Comparison of ENCODE assay signal across 33 cellular contexts in genomic region chr9:89402695-89403427, GRCh38.
DNase-seq lines count a peak whose midpoint lies in the region; ATAC-seq lines count a peak whose summit lies in the region.
"Had no signal": no experiment of that assay in that cellular context is flagged by ENCODE, and none has a peak within 500 bp of the region (broad histone marks: within the 10 kb centered on the region; RNA-seq: fewer than 3 reads in every experiment).

No MANE protein-coding gene starts in this region.

- H3K4me3 ChIP-seq in mesenchymal stem cell (ENCODE audit: insufficient read depth in 1 of 2, low read depth in 1 of 2, low read length in 2 of 2): no peak overlapping the region
- H3K4me3 ChIP-seq: breast epithelium, colonic mucosa, HAP-1, MG63, SK-N-MC, thoracic aorta had no signal

- no peak overlapping the region for H3K4me2 ChIP-seq in mesenchymal stem cell (ENCODE audit: low read length, poor library complexity, severe bottlenecking)
- H3K4me2 ChIP-seq: KMS-11 had no signal

- peak overlapping the region; percentile 38 for H3K27ac Mint-ChIP-seq in activated T-cell treated with anti-CD3 and anti-CD28 coated beads, Interleukin-2, amount 50 U/mL, for 72 hours
- H3K27ac Mint-ChIP-seq in activated CD4-positive, alpha-beta memory T cell treated with anti-CD3 and anti-CD28 coated beads for 36 hours: peak overlapping the region; percentile 34
- H3K27ac Mint-ChIP-seq in central memory CD8-positive, alpha-beta T cell (ENCODE audit: low read depth): peak overlapping the region; percentile 25
- H3K27ac Mint-ChIP-seq in stimulated activated memory B cell treated with anti-CD40 and anti-IgM and Interleukin-4, amounts not matched to agents 10 μg/mL and 1 μg/mL and 100 μg/mL, for 72 hours: peak overlapping the region; percentile 99
- no peak overlapping the region for H3K27ac Mint-ChIP-seq in activated CD8-positive, alpha-beta memory T cell treated with anti-CD3 and anti-CD28 coated beads, Interleukin-2, amount 10 ng/mL, durations not matched to agents 7 days and 5 days

- no peak overlapping the region for H2BK120ac ChIP-seq in mesenchymal stem cell (ENCODE audit: low read depth, low read length)

- 96% methylated on average over 14 of the region's 14 CpGs for WGBS in mesenchymal stem cell

- CTCF ChIA-PET in activated CD4-positive, alpha-beta memory T cell treated with anti-CD3 and anti-CD28 coated beads for 36 hours (lab: Charles Lee): interaction anchor here (2.2 kb wide), 2 partner anchors 8 to 146 kb away, joined by 7 to 9 read pairs; no protein-coding TSS in a partner anchor
- CTCF ChIA-PET in activated CD8-positive, alpha-beta memory T cell treated with anti-CD3 and anti-CD28 coated beads, Interleukin-2, amount 10 ng/mL, durations not matched to agents 7 days and 5 days (lab: Charles Lee): interaction anchor here (0.8 to 2.0 kb wide), 4 partner anchors 10 to 146 kb away, joined by 3 to 6 read pairs (median 3); no protein-coding TSS in a partner anchor

- no peak overlapping the region for H3K4ac ChIP-seq in mesenchymal stem cell (ENCODE audit: low read depth in 1 of 2, low read length in 2 of 2)

- H3K27ac ChIP-seq in mesenchymal stem cell (ENCODE audit: low read length, poor library complexity, severe bottlenecking): no peak overlapping the region
- H3K27ac ChIP-seq: breast epithelium, colonic mucosa, KMS-11, parathyroid adenoma, SK-N-MC, thoracic aorta had no signal

- ATAC-seq in activated T-cell treated with anti-CD3 and anti-CD28 coated beads, Interleukin-2, amount 50 U/mL, for 72 hours (replicated peaks in 1 of 2): no peak
- ATAC-seq in activated T-cell treated with anti-CD3 and anti-CD28 coated beads, Interleukin-2, amount 50 U/mL, for 4 hours: no peak
- no peak for ATAC-seq in central memory CD8-positive, alpha-beta T cell (replicated peaks; ENCODE audit: extremely low read depth, poor library complexity, severe bottlenecking)
- no peak for ATAC-seq in stimulated activated memory B cell treated with anti-CD40 and anti-IgM and Interleukin-4, amounts not matched to agents 10 μg/mL and 1 μg/mL and 100 μg/mL, for 72 hours
- ATAC-seq in activated CD8-positive, alpha-beta memory T cell treated with anti-CD3 and anti-CD28 coated beads, Interleukin-2, amount 10 ng/mL, durations not matched to agents 7 days and 5 days: no peak
- ATAC-seq: activated CD4-positive, CD25-positive, alpha-beta regulatory T cell treated with anti-CD3 and anti-CD28 coated beads, Interleukin-2, amount 50 U/mL, for 24 hours; left cardiac atrium; PC-3; stimulated activated naive CD8-positive, alpha-beta T cell treated with anti-CD3 and anti-CD28 coated beads, Interleukin-15, Interleukin-2, amounts not matched to agents 100 U/mL and 50 U/mL, for 24 hours had no signal

- peaks cover 46% of the 10 kb centered on the region for H3K4me1 Mint-ChIP-seq in activated T-cell treated with anti-CD3 and anti-CD28 coated beads, Interleukin-2, amount 50 U/mL, for 72 hours (ENCODE audit: low read depth)
- H3K4me1 Mint-ChIP-seq in activated T-cell treated with anti-CD3 and anti-CD28 coated beads, Interleukin-2, amount 50 U/mL, for 4 hours (ENCODE audit: low read depth): peaks cover 36% of the 10 kb centered on the region
- H3K4me1 Mint-ChIP-seq in activated CD4-positive, alpha-beta memory T cell treated with anti-CD3 and anti-CD28 coated beads for 36 hours (ENCODE audit: low read depth): peaks cover 28% of the 10 kb centered on the region
- peaks cover 57% of the 10 kb centered on the region for H3K4me1 Mint-ChIP-seq in central memory CD8-positive, alpha-beta T cell
- peaks cover 85% of the 10 kb centered on the region for H3K4me1 Mint-ChIP-seq in stimulated activated memory B cell treated with anti-CD40 and anti-IgM and Interleukin-4, amounts not matched to agents 10 μg/mL and 1 μg/mL and 100 μg/mL, for 72 hours
- peaks cover 52% of the 10 kb centered on the region for H3K4me1 Mint-ChIP-seq in activated CD8-positive, alpha-beta memory T cell treated with anti-CD3 and anti-CD28 coated beads, Interleukin-2, amount 10 ng/mL, durations not matched to agents 7 days and 5 days
- H3K4me1 Mint-ChIP-seq: neural crest cell had no signal

- peaks cover 9% of the 10 kb centered on the region for H3K9me3 ChIP-seq in mesenchymal stem cell (ENCODE audit: control insufficient read depth, low read length)
- H3K9me3 ChIP-seq: colonic mucosa, HAP-1, MG63 had no signal

- H3K9me3 Mint-ChIP-seq in activated T-cell treated with anti-CD3 and anti-CD28 coated beads, Interleukin-2, amount 50 U/mL, for 72 hours: peaks cover 0 to 3% of the 10 kb centered on the region in 2 donors
- peaks cover 5% of the 10 kb centered on the region for H3K9me3 Mint-ChIP-seq in activated T-cell treated with anti-CD3 and anti-CD28 coated beads, Interleukin-2, amount 50 U/mL, for 4 hours
- peaks cover 5% of the 10 kb centered on the region for H3K9me3 Mint-ChIP-seq in activated CD4-positive, alpha-beta memory T cell treated with anti-CD3 and anti-CD28 coated beads for 36 hours
- H3K9me3 Mint-ChIP-seq in central memory CD8-positive, alpha-beta T cell: peaks cover 5% of the 10 kb centered on the region
- peaks cover 4% of the 10 kb centered on the region for H3K9me3 Mint-ChIP-seq in stimulated activated memory B cell treated with anti-CD40 and anti-IgM and Interleukin-4, amounts not matched to agents 10 μg/mL and 1 μg/mL and 100 μg/mL, for 72 hours
- H3K9me3 Mint-ChIP-seq in activated CD8-positive, alpha-beta memory T cell treated with anti-CD3 and anti-CD28 coated beads, Interleukin-2, amount 10 ng/mL, durations not matched to agents 7 days and 5 days (ENCODE audit: low read depth): no peaks in the 10 kb centered on the region
- H3K9me3 Mint-ChIP-seq: immature natural killer cell had no signal

- POLR2A ChIA-PET in activated CD4-positive, alpha-beta memory T cell treated with anti-CD3 and anti-CD28 coated beads for 36 hours (lab: Charles Lee): no interaction called here

- no peak overlapping the region for H4K8ac ChIP-seq in mesenchymal stem cell (ENCODE audit: low read length)

- peaks cover 19% of the 10 kb centered on the region for H3K4me1 ChIP-seq in mesenchymal stem cell (ENCODE audit: control insufficient read depth, insufficient read depth, low read depth, low read length)
- H3K4me1 ChIP-seq: breast epithelium, colonic mucosa, HAP-1, parathyroid adenoma had no signal

- intact Hi-C loops in activated CD4-positive, alpha-beta memory T cell treated with anti-CD3 and anti-CD28 coated beads for 36 hours (cut with micrococcal nuclease): no loop called here

- no peaks in the 10 kb centered on the region for H3K27me3 Mint-ChIP-seq in activated T-cell treated with anti-CD3 and anti-CD28 coated beads, Interleukin-2, amount 50 U/mL, for 72 hours (ENCODE audit: low read depth)
- no peaks in the 10 kb centered on the region for H3K27me3 Mint-ChIP-seq in activated T-cell treated with anti-CD3 and anti-CD28 coated beads, Interleukin-2, amount 50 U/mL, for 4 hours (ENCODE audit: low read depth)
- H3K27me3 Mint-ChIP-seq in activated CD4-positive, alpha-beta memory T cell treated with anti-CD3 and anti-CD28 coated beads for 36 hours: no peaks in the 10 kb centered on the region
- H3K27me3 Mint-ChIP-seq in central memory CD8-positive, alpha-beta T cell: no peaks in the 10 kb centered on the region
- no peaks in the 10 kb centered on the region for H3K27me3 Mint-ChIP-seq in stimulated activated memory B cell treated with anti-CD40 and anti-IgM and Interleukin-4, amounts not matched to agents 10 μg/mL and 1 μg/mL and 100 μg/mL, for 72 hours
- H3K27me3 Mint-ChIP-seq in activated CD8-positive, alpha-beta memory T cell treated with anti-CD3 and anti-CD28 coated beads, Interleukin-2, amount 10 ng/mL, durations not matched to agents 7 days and 5 days: no peaks in the 10 kb centered on the region

- H3K36me3 Mint-ChIP-seq in activated T-cell treated with anti-CD3 and anti-CD28 coated beads, Interleukin-2, amount 50 U/mL, for 72 hours (ENCODE audit: insufficient read depth in 2 of 2): peaks cover 19 to 52% of the 10 kb centered on the region in 2 donors
- H3K36me3 Mint-ChIP-seq in activated T-cell treated with anti-CD3 and anti-CD28 coated beads, Interleukin-2, amount 50 U/mL, for 4 hours (ENCODE audit: insufficient read depth): peaks cover 37% of the 10 kb centered on the region
- H3K36me3 Mint-ChIP-seq in activated CD4-positive, alpha-beta memory T cell treated with anti-CD3 and anti-CD28 coated beads for 36 hours: peaks cover 60% of the 10 kb centered on the region
- H3K36me3 Mint-ChIP-seq in central memory CD8-positive, alpha-beta T cell (ENCODE audit: insufficient read depth): peaks cover 66% of the 10 kb centered on the region
- H3K36me3 Mint-ChIP-seq in stimulated activated memory B cell treated with anti-CD40 and anti-IgM and Interleukin-4, amounts not matched to agents 10 μg/mL and 1 μg/mL and 100 μg/mL, for 72 hours: peaks cover 70% of the 10 kb centered on the region
- peaks cover 81% of the 10 kb centered on the region for H3K36me3 Mint-ChIP-seq in activated CD8-positive, alpha-beta memory T cell treated with anti-CD3 and anti-CD28 coated beads, Interleukin-2, amount 10 ng/mL, durations not matched to agents 7 days and 5 days

- H3K9ac ChIP-seq in mesenchymal stem cell (ENCODE audit: low read length): no peak overlapping the region
- H3K9ac ChIP-seq: KMS-11, parathyroid adenoma had no signal

- no peak overlapping the region for H2AK5ac ChIP-seq in mesenchymal stem cell (ENCODE audit: low read length, severe bottlenecking)

- H3K36me3 ChIP-seq in mesenchymal stem cell (ENCODE audit: control insufficient read depth in 1 of 2, insufficient read depth in 2 of 2, low read depth in 1 of 2, low read length in 2 of 2): peaks cover 0 to 50% of the 10 kb centered on the region in 2 experiments
- H3K36me3 ChIP-seq: breast epithelium, colonic mucosa, HAP-1, MG63 had no signal

- H3K18ac ChIP-seq in mesenchymal stem cell (ENCODE audit: low read depth in 1 of 2, low read length in 2 of 2): no peak overlapping the region

- H4K91ac ChIP-seq in mesenchymal stem cell (ENCODE audit: low read length): no peak overlapping the region

- H3K27me3 ChIP-seq in mesenchymal stem cell (ENCODE audit: control insufficient read depth in 1 of 2, insufficient read depth in 1 of 2, low read length in 2 of 2): peaks cover 0 to 8% of the 10 kb centered on the region in 2 experiments
- H3K27me3 ChIP-seq: breast epithelium, colonic mucosa, MG63 had no signal

- no peak overlapping the region for H2BK5ac ChIP-seq in mesenchymal stem cell (ENCODE audit: low read depth, low read length, poor library complexity, severe bottlenecking)

- H2BK15ac ChIP-seq in mesenchymal stem cell (ENCODE audit: low read depth, poor library complexity, severe bottlenecking): no peak overlapping the region

- H3K23ac ChIP-seq in mesenchymal stem cell (ENCODE audit: low read length in 2 of 2): no peak overlapping the region

- no peak overlapping the region for H3K4me3 Mint-ChIP-seq in activated T-cell treated with anti-CD3 and anti-CD28 coated beads, Interleukin-2, amount 50 U/mL, for 72 hours
- H3K4me3 Mint-ChIP-seq in activated T-cell treated with anti-CD3 and anti-CD28 coated beads, Interleukin-2, amount 50 U/mL, for 4 hours: no peak overlapping the region
- H3K4me3 Mint-ChIP-seq in activated CD4-positive, alpha-beta memory T cell treated with anti-CD3 and anti-CD28 coated beads for 36 hours: no peak overlapping the region
- H3K4me3 Mint-ChIP-seq in central memory CD8-positive, alpha-beta T cell: no peak overlapping the region
- peak overlapping the region; percentile 15 for H3K4me3 Mint-ChIP-seq in stimulated activated memory B cell treated with anti-CD40 and anti-IgM and Interleukin-4, amounts not matched to agents 10 μg/mL and 1 μg/mL and 100 μg/mL, for 72 hours
- H3K4me3 Mint-ChIP-seq in activated CD8-positive, alpha-beta memory T cell treated with anti-CD3 and anti-CD28 coated beads, Interleukin-2, amount 10 ng/mL, durations not matched to agents 7 days and 5 days: no peak overlapping the region
- H3K4me3 Mint-ChIP-seq: neural crest cell had no signal

- H2AFZ ChIP-seq in mesenchymal stem cell (ENCODE audit: low read depth, low read length): no peak overlapping the region
- H2AFZ ChIP-seq: parathyroid adenoma had no signal

- DNase-seq in activated T-cell treated with anti-CD3 and anti-CD28 coated beads, Interleukin-2, amount 50 U/mL, for 72 hours: no peak
- DNase-seq in activated T-cell treated with anti-CD3 and anti-CD28 coated beads, Interleukin-2, amount 50 U/mL, for 4 hours: no peak
- no peak for DNase-seq in activated CD4-positive, alpha-beta memory T cell treated with anti-CD3 and anti-CD28 coated beads for 36 hours
- DNase-seq in central memory CD8-positive, alpha-beta T cell (ENCODE audit: low spot score in 2 of 2): no peak
- DNase-seq in NCI-H2196 treated with DMSO at 0.1 percent for 48 hours (lab: John Stamatoyannopoulos, UW; ENCODE audit: unreplicated experiment): no peak
- no peak for DNase-seq in mesenchymal stem cell
- DNase-seq in activated CD8-positive, alpha-beta memory T cell treated with anti-CD3 and anti-CD28 coated beads, Interleukin-2, amount 10 ng/mL, durations not matched to agents 7 days and 5 days: no peak
- DNase-seq: activated naive CD4-positive, alpha-beta T cell treated with Interleukin-2 at 50 U/mL for 16 hours; activated T-cell treated with anti-CD3 and anti-CD28 coated beads, Interleukin-2, amount 50 U/mL, for 48 hours; AML-193; colonic mucosa; DMS53; effector memory CD4-positive, alpha-beta T cell; immature natural killer cell; left cardiac atrium; MG63; NCI-H1105; NCI-H2029 treated with DMSO at 0.1 percent for 48 hours; NCI-H226; NCI-H526 treated with DMSO at 0.1 percent for 48 hours; NK-92 treated with Interleukin-12 subunit alpha and Interleukin-12 subunit beta, amount 100 ng/mL, for 24 hours; PC-3; retina; stimulated activated naive CD8-positive, alpha-beta T cell treated with anti-CD3 and anti-CD28 coated beads, Interleukin-15, Interleukin-2, amounts not matched to agents 100 U/mL and 50 U/mL, for 24 hours had no signal

- no peak overlapping the region for H2BK12ac ChIP-seq in mesenchymal stem cell (ENCODE audit: low read length in 2 of 2)

- H3K79me1 ChIP-seq in mesenchymal stem cell (replicated peaks; ENCODE audit: low read length, poor library complexity, severe bottlenecking): peaks cover 6% of the 10 kb centered on the region

- H3K14ac ChIP-seq in mesenchymal stem cell (ENCODE audit: low read length in 2 of 2): no peak overlapping the region
